Comparison of ENCODE assay signal across 3 cellular contexts in genomic region chr1:3148171-3148570, GRCh38.
"Had no signal": no experiment of that assay in that cellular context is flagged by ENCODE, and none has a peak within 500 bp of the region (broad histone marks: within the 10 kb centered on the region; RNA-seq: fewer than 3 reads in every experiment).

No MANE protein-coding gene starts in this region.

- H3K4me3 ChIP-seq: GM12878 had no signal

- DNase-seq: GDM1, GF-D8 had no signal
